20 cellular contexts compared by ENCODE assay signal in the genomic region with DNA sequence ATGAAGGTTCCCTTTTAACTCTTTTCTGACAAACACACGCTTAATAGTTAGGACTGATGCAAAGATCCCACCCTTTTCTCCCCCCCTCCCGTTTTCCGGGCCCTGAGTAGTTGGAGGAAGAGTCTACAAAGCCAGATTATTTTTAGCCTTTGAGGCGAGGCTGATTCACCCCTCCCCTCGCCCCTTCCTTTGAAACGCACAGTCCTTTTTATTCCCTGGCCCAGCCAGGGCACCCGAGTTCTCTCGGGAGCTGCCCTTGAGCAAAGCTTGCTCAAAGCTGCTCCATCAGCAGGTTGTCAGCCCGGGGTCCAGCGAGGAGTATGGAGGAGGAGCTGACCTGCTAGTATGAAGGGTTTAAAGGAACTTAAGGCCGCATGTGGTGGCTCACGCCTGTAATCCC. TPM values are rescaled to one million over a fixed set of nuclear protein-coding genes. Genes with fewer than 3 reads are reported as not detected.
DNase-seq lines count a peak whose midpoint lies in the region; ATAC-seq and TF ChIP-seq lines count a peak whose summit lies in the region.
"Had no signal": no experiment of that assay in that cellular context is flagged by ENCODE, and none has a peak within 500 bp of the region (broad histone marks: within the 10 kb centered on the region; RNA-seq: fewer than 3 reads in every experiment).

No MANE protein-coding gene starts in this region.

- H3K18ac ChIP-seq in H9 (ENCODE audit: insufficient read length, low read depth, low read length): no peak overlapping the region

- H3K4me1 ChIP-seq in BLaER1 (peaks cover 19% of the 10 kb centered on the region), H9 (ENCODE audit: insufficient read depth, low read length) (no peaks in the 10 kb centered on the region; the same call in 1 of the 2 replicates), heart right ventricle (peaks cover 0 to 30% (median 7%) of the 10 kb centered on the region in 9 donors)
- H3K4me1 ChIP-seq: A549, HAP-1, SJSA1 had no signal

- DNase-seq in H9 (peak; percentile 34), heart right ventricle (peak; percentile 48 to 57), left kidney (ENCODE audit: low read depth, low spot score) (peak; percentile 10), mesenteric fat pad (ENCODE audit: low spot score) (no peak), RPMI8226 (no peak)
- DNase-seq: KBM-7, MV-4-11, NCI-H1417, NCI-H2029 treated with DMSO at 0.1 percent for 48 hours, NCI-H2171 treated with DMSO at 0.1 percent for 48 hours, NCI-H748 treated with DMSO at 0.1 percent for 48 hours, OCI-M1 had no signal

- H3K23ac ChIP-seq in H9 (ENCODE audit: insufficient read length, low read depth, low read length): no peak overlapping the region

- no peak overlapping the region for H2BK120ac ChIP-seq in H9 (ENCODE audit: low read depth, low read length, poor library complexity, severe bottlenecking)

- H3K9me3 Mint-ChIP-seq in H9: no peaks in the 10 kb centered on the region; a peak in 1 of 5 replicates

- no peaks in the 10 kb centered on the region for H3K36me3 Mint-ChIP-seq in H9 (ENCODE audit: insufficient read depth in 1 of 3, low read depth in 3 of 3)

- H3K9ac ChIP-seq in BLaER1 (0 out of 2 replicates have a peak overlapping the region, but pooled peaks have one; percentile 22), H9 (ENCODE audit: extremely low read depth, insufficient read length, low read length) (no peak overlapping the region)

- H4K5ac ChIP-seq in H9 (ENCODE audit: insufficient read length, low read depth, low read length): no peak overlapping the region

- no peak overlapping the region for H2BK12ac ChIP-seq in H9 (ENCODE audit: insufficient read length, low read depth, low read length)

- H3K4ac ChIP-seq in H9 (ENCODE audit: low read depth, low read length): no peak overlapping the region

- no peaks in the 10 kb centered on the region for H3K79me2 ChIP-seq in H9 (ENCODE audit: insufficient read depth, low read length)

- H2BK20ac ChIP-seq in H9 (ENCODE audit: low read depth, low read length, poor library complexity, severe bottlenecking): no peak overlapping the region

- H3K36me3 ChIP-seq in BLaER1 (no peaks in the 10 kb centered on the region), heart right ventricle (no peaks in the 10 kb centered on the region)
- H3K36me3 ChIP-seq: HAP-1, SJSA1 had no signal

- H3K4me3 Mint-ChIP-seq in H9: no peak overlapping the region

- H3K23me2 ChIP-seq in H9 (ENCODE audit: insufficient read length, low read depth, low read length, poor library complexity, severe bottlenecking): no peaks in the 10 kb centered on the region

- no peak overlapping the region for H2BK5ac ChIP-seq in H9 (ENCODE audit: insufficient read length, low read length)

- H2BK15ac ChIP-seq in H9 (ENCODE audit: low read depth, low read length): no peak overlapping the region

- H3K4me3 ChIP-seq in BLaER1 (no peak overlapping the region), heart right ventricle (no peak overlapping the region)
- H3K4me3 ChIP-seq: A549, HAP-1, SJSA1 had no signal

- peaks cover 23% of the 10 kb centered on the region for H3K9me3 ChIP-seq in BLaER1
- no peaks in the 10 kb centered on the region for H3K9me3 ChIP-seq in H9 (ENCODE audit: control insufficient read depth, low read depth, low read length)
- peaks cover 0 to 19% (median 0%) of the 10 kb centered on the region in 11 donors for H3K9me3 ChIP-seq in heart right ventricle
- H3K9me3 ChIP-seq: HAP-1, SJSA1 had no signal

- H4K20me1 ChIP-seq in BLaER1 (no peaks in the 10 kb centered on the region), H9 (ENCODE audit: control insufficient read depth, insufficient read depth, insufficient read length) (no peaks in the 10 kb centered on the region)

- no peaks in the 10 kb centered on the region for H3K79me1 ChIP-seq in H9 (ENCODE audit: insufficient read depth, low read depth, low read length, poor library complexity, severe bottlenecking)

- peaks cover 45% of the 10 kb centered on the region for H3K27me3 Mint-ChIP-seq in H9 (ENCODE audit: low read depth)

- TF ChIP-seq CTCF in H9 (conservative IDR thresholded peaks at IDR 0.05) (no peak), heart right ventricle (IDR thresholded peaks at IDR 0.05) (no peak)

- intact Hi-C loops in heart right ventricle (cut with DNase I): loop anchor here in 1 of 10 donors (5.0 kb wide), 1 partner anchor 42 kb away; no protein-coding TSS in a partner anchor

- H3K27ac ChIP-seq in BLaER1 (peak overlapping the region; percentile 49; the same call in 1 of the 2 replicates), H9 (ENCODE audit: insufficient read length, low read depth, low read length) (no peak overlapping the region), heart right ventricle (peak overlapping the region in 4 of 10 donors; percentile 2 to 70 (median 50))
- H3K27ac ChIP-seq: A549, C4-2B, RWPE1, SJSA1 had no signal

- no peak overlapping the region for H2AK5ac ChIP-seq in H9 (ENCODE audit: insufficient read length, low read length)

- H2AFZ ChIP-seq in H9 (ENCODE audit: low read length): no peak overlapping the region

- ATAC-seq in heart right ventricle: peak; percentile 64 to 87 (median 82)
- ATAC-seq in HG03196 (IDR thresholded peaks at IDR 0.05; ENCODE audit: unreplicated experiment): no peak
- no peak for ATAC-seq in HG03139 (IDR thresholded peaks at IDR 0.05; ENCODE audit: unreplicated experiment)
- ATAC-seq: A549 had no signal

- H3K27me3 ChIP-seq in BLaER1: no peaks in the 10 kb centered on the region
- H3K27me3 ChIP-seq in H9 (ENCODE audit: insufficient read depth, low read length): no peaks in the 10 kb centered on the region
- H3K27me3 ChIP-seq in heart right ventricle: no peaks in the 10 kb centered on the region
- H3K27me3 ChIP-seq: SJSA1 had no signal

- H3T11ph ChIP-seq in H9 (ENCODE audit: low read length): no peak overlapping the region

- no peak overlapping the region for H3K27ac Mint-ChIP-seq in H9

- no peak overlapping the region for H4K8ac ChIP-seq in H9 (replicated peaks; ENCODE audit: insufficient read length, low read depth, low read length)

- WGBS in H9 (ENCODE audit: extremely low coverage, insufficient read length, low lambda C conversion rate): no CpG with 5 or more reads among the region's 12 CpGs
- WGBS in heart right ventricle, 2 donors: 35 to 38% methylated on average over 12 of the region's 12 CpGs

- H3K14ac ChIP-seq in H9 (ENCODE audit: insufficient read depth, low read length): no peak overlapping the region

- no peak overlapping the region for H4K91ac ChIP-seq in H9 (ENCODE audit: insufficient read length, low read depth, low read length)

- H3K4me2 ChIP-seq in BLaER1 (peak overlapping the region; percentile 79), H9 (ENCODE audit: insufficient read depth, insufficient read length, low read length) (no peak overlapping the region)
- H3K4me2 ChIP-seq: A549 had no signal

- H3K56ac ChIP-seq in H9 (ENCODE audit: insufficient read length, low read depth, low read length): no peak overlapping the region

- peaks cover 8 to 9% of the 10 kb centered on the region in 2 experiments; a peak in 3 of 4 replicates for H3K4me1 Mint-ChIP-seq in H9

RNA-seq across cellular contexts. Expression of a gene that starts 47.1 kb away (rescaled TPM):
- total RNA-seq in H9 (2021) (20.8 and 23.5 TPM in 2 replicates), heart right ventricle (10 to 100 TPM; 13.5 to 20.7 (median 17.2) TPM), mesenteric fat pad (48.7 TPM)
- polyA plus RNA-seq in heart right ventricle: 10 to 100 TPM; 10.2 to 10.4 TPM

Comparison
In these comparisons a context has a peak if more than half of its experiments do, and no peak if none do; other contexts are left out.
1. DNase-seq: peak in H9 (single experiment), heart right ventricle (2 of 2) and left kidney (single experiment); none in mesenteric fat pad (single experiment) and RPMI8226 (single experiment).
2. ATAC-seq: peak in heart right ventricle (8 of 8); none in HG03196 (single experiment) and HG03139 (single experiment).